Comparison of ENCODE assay signal across 1 cellular context in the genomic region with DNA sequence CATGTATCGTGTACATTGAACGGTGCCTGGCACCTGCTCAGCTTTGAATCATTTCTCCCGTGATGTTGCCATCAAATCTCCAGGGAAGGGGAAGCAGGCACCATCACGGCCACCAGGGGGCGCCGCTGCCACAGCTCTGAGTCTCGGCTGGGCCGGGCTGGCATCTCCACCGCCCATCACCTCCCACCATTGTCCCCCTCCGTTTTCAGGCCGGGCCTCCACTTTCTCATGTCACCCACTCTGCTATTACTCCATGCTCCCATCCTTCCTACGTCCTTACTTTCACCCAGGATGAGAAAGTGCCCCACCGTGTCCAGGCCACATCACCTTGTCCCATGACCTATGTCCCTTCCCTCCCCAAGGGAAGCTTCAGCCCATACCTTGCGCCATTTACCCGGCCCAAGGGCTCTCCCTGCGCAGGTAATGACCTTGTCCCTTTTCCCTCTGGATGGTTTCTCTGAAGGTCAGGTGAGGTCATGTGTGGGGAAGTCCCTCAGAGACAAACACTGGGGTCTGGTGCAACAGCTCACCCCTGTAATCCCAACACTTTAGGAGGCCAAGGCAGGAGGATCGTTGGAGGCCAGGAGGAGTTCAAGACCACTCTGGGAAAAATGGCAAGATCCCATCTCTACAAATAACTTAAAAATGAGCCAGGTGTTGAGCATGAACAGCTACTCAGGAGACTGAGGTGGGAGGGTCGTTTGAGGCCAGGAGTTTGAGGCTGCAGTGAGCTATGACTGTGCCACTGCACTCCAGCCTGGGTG.
TF ChIP-seq lines count a peak whose summit lies in the region.

No MANE protein-coding gene starts in this region.

TF ChIP-seq in Ishikawa, 13 proteins besides CTCF, POLR2A, EP300 and RAD21:
- TF ChIP-seq, protein P1, sequence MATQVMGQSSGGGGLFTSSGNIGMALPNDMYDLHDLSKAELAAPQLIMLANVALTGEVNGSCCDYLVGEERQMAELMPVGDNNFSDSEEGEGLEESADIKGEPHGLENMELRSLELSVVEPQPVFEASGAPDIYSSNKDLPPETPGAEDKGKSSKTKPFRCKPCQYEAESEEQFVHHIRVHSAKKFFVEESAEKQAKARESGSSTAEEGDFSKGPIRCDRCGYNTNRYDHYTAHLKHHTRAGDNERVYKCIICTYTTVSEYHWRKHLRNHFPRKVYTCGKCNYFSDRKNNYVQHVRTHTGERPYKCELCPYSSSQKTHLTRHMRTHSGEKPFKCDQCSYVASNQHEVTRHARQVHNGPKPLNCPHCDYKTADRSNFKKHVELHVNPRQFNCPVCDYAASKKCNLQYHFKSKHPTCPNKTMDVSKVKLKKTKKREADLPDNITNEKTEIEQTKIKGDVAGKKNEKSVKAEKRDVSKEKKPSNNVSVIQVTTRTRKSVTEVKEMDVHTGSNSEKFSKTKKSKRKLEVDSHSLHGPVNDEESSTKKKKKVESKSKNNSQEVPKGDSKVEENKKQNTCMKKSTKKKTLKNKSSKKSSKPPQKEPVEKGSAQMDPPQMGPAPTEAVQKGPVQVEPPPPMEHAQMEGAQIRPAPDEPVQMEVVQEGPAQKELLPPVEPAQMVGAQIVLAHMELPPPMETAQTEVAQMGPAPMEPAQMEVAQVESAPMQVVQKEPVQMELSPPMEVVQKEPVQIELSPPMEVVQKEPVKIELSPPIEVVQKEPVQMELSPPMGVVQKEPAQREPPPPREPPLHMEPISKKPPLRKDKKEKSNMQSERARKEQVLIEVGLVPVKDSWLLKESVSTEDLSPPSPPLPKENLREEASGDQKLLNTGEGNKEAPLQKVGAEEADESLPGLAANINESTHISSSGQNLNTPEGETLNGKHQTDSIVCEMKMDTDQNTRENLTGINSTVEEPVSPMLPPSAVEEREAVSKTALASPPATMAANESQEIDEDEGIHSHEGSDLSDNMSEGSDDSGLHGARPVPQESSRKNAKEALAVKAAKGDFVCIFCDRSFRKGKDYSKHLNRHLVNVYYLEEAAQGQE (IDR thresholded peaks at IDR 0.05; ENCODE audit: low read depth) = no peak
- TF ChIP-seq, protein P2, sequence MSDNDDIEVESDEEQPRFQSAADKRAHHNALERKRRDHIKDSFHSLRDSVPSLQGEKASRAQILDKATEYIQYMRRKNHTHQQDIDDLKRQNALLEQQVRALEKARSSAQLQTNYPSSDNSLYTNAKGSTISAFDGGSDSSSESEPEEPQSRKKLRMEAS (IDR thresholded peaks at IDR 0.05) = no peak
- TF ChIP-seq, protein P3, sequence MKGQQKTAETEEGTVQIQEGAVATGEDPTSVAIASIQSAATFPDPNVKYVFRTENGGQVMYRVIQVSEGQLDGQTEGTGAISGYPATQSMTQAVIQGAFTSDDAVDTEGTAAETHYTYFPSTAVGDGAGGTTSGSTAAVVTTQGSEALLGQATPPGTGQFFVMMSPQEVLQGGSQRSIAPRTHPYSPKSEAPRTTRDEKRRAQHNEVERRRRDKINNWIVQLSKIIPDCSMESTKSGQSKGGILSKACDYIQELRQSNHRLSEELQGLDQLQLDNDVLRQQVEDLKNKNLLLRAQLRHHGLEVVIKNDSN (IDR thresholded peaks at IDR 0.05) = no peak
- no peak for TF ChIP-seq ZBTB7A (IDR thresholded peaks at IDR 0.05; ENCODE audit: low read depth)
- no peak for TF ChIP-seq TAF1 (IDR thresholded peaks at IDR 0.05; ENCODE audit: low read depth)
- TF ChIP-seq EGR1 (IDR thresholded peaks at IDR 0.05) = no peak
